In the genomic region with DNA sequence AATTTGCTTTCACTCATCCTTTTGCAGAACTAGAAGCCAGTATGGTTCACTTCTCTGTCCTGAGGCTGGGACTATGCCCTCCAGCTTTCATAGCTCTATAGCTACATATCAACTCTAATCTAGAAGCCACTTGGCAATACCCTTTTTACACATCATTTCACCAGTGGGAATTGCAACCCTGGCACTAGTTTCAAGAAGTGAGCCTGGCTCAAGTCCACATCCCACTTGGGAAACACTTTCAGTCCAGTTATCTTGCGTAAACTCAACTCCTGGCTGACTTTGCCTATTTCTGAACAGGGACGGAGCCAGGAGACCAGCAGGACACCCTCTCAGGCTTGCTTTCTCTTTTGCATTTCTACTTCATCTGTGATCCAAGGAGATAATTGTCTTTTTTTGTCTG, we compare ENCODE assay signal across 28 cellular contexts. TPM values are rescaled to one million over a fixed set of nuclear protein-coding genes. Genes with fewer than 3 reads are reported as not detected.
DNase-seq lines count a peak whose midpoint lies in the region; ATAC-seq and TF ChIP-seq lines count a peak whose summit lies in the region.
"Had no signal": no experiment of that assay in that cellular context is flagged by ENCODE, and none has a peak within 500 bp of the region (broad histone marks: within the 10 kb centered on the region; RNA-seq: fewer than 3 reads in every experiment).

No MANE protein-coding gene starts in this region.

- DNase-seq in NCI-H446 treated with DMSO at 0.1 percent for 48 hours (lab: John Stamatoyannopoulos, UW) (peak; percentile 97), choroid plexus epithelial cell (ENCODE audit: low read depth) (peak; percentile 15), lung (ENCODE audit: low spot score) (peak; percentile 52), aorta (no peak), NCI-H1930 (lab: John Stamatoyannopoulos, UW) (no peak), GM03348 (ENCODE audit: low spot score) (no peak)
- DNase-seq: activated CD8-positive, alpha-beta T cell treated with anti-CD3 and anti-CD28 coated beads, Interleukin-2, amount 10 ng/mL, durations not matched to agents 7 days and 5 days; activated effector memory CD4-positive, alpha-beta T cell treated with Interleukin-2 at 50 U/mL for 16 hours; activated naive CD8-positive, alpha-beta T cell treated with anti-CD3 and anti-CD28 coated beads for 36 hours; activated T-cell treated with anti-CD3 and anti-CD28 coated beads for 4 hours; brain microvascular endothelial cell; CD8-positive, alpha-beta T cell; colonic mucosa; DMS153; effector memory CD8-positive, alpha-beta T cell; gastrocnemius medialis; mesenchymal stem cell; NCI-H1436; NCI-H2171; NCI-H524 treated with DMSO at 0.1 percent for 48 hours; stimulated activated CD4-positive, alpha-beta T cell treated with anti-CD3 and anti-CD28 coated beads, Interleukin-4, amount 100 ng/mL, for 24 hours; stimulated activated naive B cell treated with anti-CD40 and anti-IgM and Interleukin-4, amounts not matched to agents 10 μg/mL and 1 μg/mL and 100 μg/mL, for 72 hours had no signal

- no peak overlapping the region for H3K27ac ChIP-seq in lung (ENCODE audit: low read depth in 1 of 2, low read length in 1 of 2)
- no peak overlapping the region for H3K27ac ChIP-seq in aorta (ENCODE audit: low read depth in 1 of 2, low read length in 2 of 2)
- H3K27ac ChIP-seq: brain microvascular endothelial cell, colonic mucosa, gastrocnemius medialis, thoracic aorta had no signal

- TF ChIP-seq CTCF in choroid plexus epithelial cell (conservative IDR thresholded peaks at IDR 0.05; ENCODE audit: low read depth, low read length) (no peak), lung (IDR thresholded peaks at IDR 0.05; ENCODE audit: control extremely low read depth, extremely low read depth) (no peak)

- H3K4me3 ChIP-seq in choroid plexus epithelial cell (ENCODE audit: low read depth, low read length) (no peak overlapping the region), lung (no peak overlapping the region), aorta (ENCODE audit: low read length in 2 of 2) (no peak overlapping the region)
- H3K4me3 ChIP-seq: colonic mucosa, gastrocnemius medialis, K562, thoracic aorta had no signal

- intact Hi-C loops in aorta (cut with DNase I) = no loop called here

- WGBS in lung, 2 donors = 34 to 51% methylated on average over 2 of the region's 2 CpGs
- WGBS in aorta, 2 donors = 4 to 7% methylated on average over 2 of the region's 2 CpGs

- H3K9me3 ChIP-seq in lung (ENCODE audit: control insufficient read depth in 2 of 2, insufficient read depth in 1 of 2, low read length in 1 of 2) (no peaks in the 10 kb centered on the region), aorta (ENCODE audit: control insufficient read depth, low read length) (no peaks in the 10 kb centered on the region)
- H3K9me3 ChIP-seq: colonic mucosa, gastrocnemius medialis, thoracic aorta had no signal

- peak; percentile 53 for ATAC-seq in lung (ENCODE audit: insufficient read depth, low FRiP score)
- peak; percentile 59 for ATAC-seq in aorta (ENCODE audit: low FRiP score)
- no peak for ATAC-seq in SK-N-SH treated with all-trans-retinoic acid at 6 μM for 48 hours
- ATAC-seq: activated CD4-positive, CD25-positive, alpha-beta regulatory T cell treated with anti-CD3 and anti-CD28 coated beads, Interleukin-2, amount 50 U/mL, for 24 hours; activated CD8-positive, alpha-beta T cell treated with anti-CD3 and anti-CD28 coated beads, Interleukin-2, amount 10 ng/mL, durations not matched to agents 7 days and 5 days; CD8-positive, alpha-beta T cell; effector memory CD8-positive, alpha-beta T cell; gastrocnemius medialis; K562; stimulated activated naive B cell treated with anti-CD40 and anti-IgM and Interleukin-4, amounts not matched to agents 10 μg/mL and 1 μg/mL and 100 μg/mL, for 72 hours had no signal

- H3K36me3 ChIP-seq in lung (ENCODE audit: control insufficient read depth in 2 of 2, insufficient read depth in 2 of 2, low read length in 2 of 2) (no peaks in the 10 kb centered on the region), aorta (ENCODE audit: control insufficient read depth in 1 of 2, insufficient read depth in 2 of 2, low read length in 1 of 2) (no peaks in the 10 kb centered on the region)
- H3K36me3 ChIP-seq: brain microvascular endothelial cell, colonic mucosa, gastrocnemius medialis, thoracic aorta had no signal

- H3K27me3 ChIP-seq in lung (ENCODE audit: control insufficient read depth, insufficient read depth) (no peaks in the 10 kb centered on the region), aorta (ENCODE audit: control insufficient read depth in 1 of 2, insufficient read depth in 2 of 2, low read length in 1 of 2) (no peaks in the 10 kb centered on the region)
- H3K27me3 ChIP-seq: brain microvascular endothelial cell, colonic mucosa, gastrocnemius medialis had no signal

- no peaks in the 10 kb centered on the region for H3K4me1 ChIP-seq in lung (ENCODE audit: control insufficient read depth in 2 of 2, insufficient read depth in 2 of 2, low read length in 2 of 2)
- peaks cover 2 to 4% of the 10 kb centered on the region in 2 donors for H3K4me1 ChIP-seq in aorta (ENCODE audit: control insufficient read depth in 1 of 2, insufficient read depth in 2 of 2, low read length in 2 of 2)
- H3K4me1 ChIP-seq: colonic mucosa, gastrocnemius medialis had no signal

TF ChIP-seq in SK-N-SH treated with all-trans-retinoic acid at 6 μM for 48 hours, 23 proteins besides CTCF, POLR2A, EP300 and RAD21:
- TF ChIP-seq TOX (CRISPR knock-in tag; IDR thresholded peaks at IDR 0.05; ENCODE audit: borderline replicate concordance) = no peak

RNA-seq across cellular contexts. Expression of gene FAT3, which starts 19.9 kb away (rescaled TPM):
- total RNA-seq in lung = 100 to 1,000 TPM in 1 of 2 donors, 1 to 10 TPM in 1; 6.0 to 108 TPM
- under 1 TPM; 0.22 to 0.29 TPM for polyA plus RNA-seq in lung
- total RNA-seq in aorta = 10 to 100 TPM; 14.8 to 37.5 TPM
- 10 to 100 TPM in 1 of 2 donors, 1 to 10 TPM in 1; 4.0 to 11.3 TPM for polyA plus RNA-seq in aorta
- total RNA-seq: activated CD8-positive, alpha-beta T cell treated with anti-CD3 and anti-CD28 coated beads, Interleukin-2, amount 10 ng/mL, durations not matched to agents 7 days and 5 days; activated naive CD8-positive, alpha-beta T cell treated with anti-CD3 and anti-CD28 coated beads for 36 hours; CD8-positive, alpha-beta T cell; SK-MEL-5; T-helper 1 cell treated with Interleukin-12 subunit alpha and Interleukin-12 subunit beta and Interleukin-4 antibody, amounts not matched to agents 30 ng/mL and 1 ng/mL, for 36 hours had no signal

Comparison
In these comparisons a context has a peak if more than half of its experiments do, and no peak if none do; other contexts are left out.
1. DNase-seq: peak in NCI-H446 treated with DMSO at 0.1 percent for 48 hours (single experiment), choroid plexus epithelial cell (single experiment) and lung (single experiment); none in aorta (0 of 2), NCI-H1930 (0 of 2) and GM03348 (single experiment).